16 cellular contexts compared by ENCODE assay signal in the genomic region with DNA sequence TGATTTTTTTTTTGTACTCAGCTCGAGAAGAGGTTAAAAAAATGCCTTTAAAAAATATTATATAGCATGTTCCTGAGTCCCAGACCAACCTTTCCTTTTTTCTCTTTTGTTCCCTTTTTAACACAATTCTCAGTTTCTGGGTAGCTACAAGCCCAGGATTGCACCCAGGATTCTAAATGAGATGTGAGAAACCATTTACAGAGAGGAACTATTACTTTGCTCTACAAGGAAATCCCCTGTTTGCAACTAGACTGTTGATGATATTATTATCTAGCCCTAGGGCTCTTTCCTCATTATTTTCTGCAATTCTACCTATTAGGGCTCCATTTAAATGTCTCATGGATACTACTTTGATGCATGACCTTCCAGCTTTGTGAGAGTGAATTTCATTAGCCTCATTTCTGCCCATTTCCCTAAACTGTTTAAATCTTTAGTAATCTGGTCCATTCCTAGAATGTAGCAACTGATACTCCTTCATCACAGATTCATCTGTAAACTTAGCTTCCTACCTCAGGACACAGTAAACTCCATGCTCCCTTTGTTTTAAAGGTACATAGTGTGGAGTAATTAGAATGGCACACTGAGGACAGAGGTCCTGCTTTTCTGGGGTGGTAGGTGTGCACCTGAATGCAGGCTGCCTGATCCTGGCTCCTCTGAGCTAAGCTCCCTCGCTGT. TPM values are rescaled to one million over a fixed set of nuclear protein-coding genes. Genes with fewer than 3 reads are reported as not detected.
DNase-seq lines count a peak whose midpoint lies in the region; ATAC-seq and TF ChIP-seq lines count a peak whose summit lies in the region.
"Had no signal": no experiment of that assay in that cellular context is flagged by ENCODE, and none has a peak within 500 bp of the region (broad histone marks: within the 10 kb centered on the region; RNA-seq: fewer than 3 reads in every experiment).

No MANE protein-coding gene starts in this region.

- H3K9me3 ChIP-seq in osteoblast (ENCODE audit: low read depth, low read length): no peaks in the 10 kb centered on the region
- H3K9me3 ChIP-seq: A549, breast epithelium, neutrophil, tibial artery had no signal

- DNase-seq in T-helper 1 cell: no peak
- no peak for DNase-seq in activated CD4-positive, alpha-beta memory T cell treated with anti-CD3 and anti-CD28 coated beads for 36 hours
- no peak for DNase-seq in osteoblast (ENCODE audit: insufficient read length, low spot score, missing footprints)
- no peak for DNase-seq in stimulated activated CD4-positive, alpha-beta T cell treated with anti-CD3 and anti-CD28 coated beads, Interleukin-4, amount 100 ng/mL, for 4 hours
- no peak for DNase-seq in omental fat pad (ENCODE audit: low spot score)
- DNase-seq in NCI-H82 (lab: John Stamatoyannopoulos, UW): no peak
- DNase-seq: NCI-H146, NCI-H510A, tibial artery had no signal

- H3K4me1 ChIP-seq in osteoblast (ENCODE audit: insufficient read depth, low read length): no peaks in the 10 kb centered on the region
- H3K4me1 ChIP-seq: breast epithelium had no signal

- no peaks in the 10 kb centered on the region for H3K36me3 ChIP-seq in osteoblast (ENCODE audit: insufficient read depth, low read length)
- H3K36me3 ChIP-seq: breast epithelium, neutrophil, tibial artery had no signal

- no peaks in the 10 kb centered on the region for H3K79me2 ChIP-seq in osteoblast (ENCODE audit: insufficient read depth, low read length)

- POLR2A ChIA-PET in activated CD4-positive, alpha-beta memory T cell treated with anti-CD3 and anti-CD28 coated beads for 36 hours (lab: Charles Lee): interaction anchor here (0.5 to 2.9 kb wide), 5 partner anchors 26 to 388 kb away, joined by 3 to 27 read pairs (median 4); a partner anchor contains a TSS

- H3K4me2 ChIP-seq in osteoblast (ENCODE audit: insufficient read depth, low read length): no peak overlapping the region
- H3K4me2 ChIP-seq: A549, smooth muscle cell had no signal

- H3K27me3 ChIP-seq in osteoblast (ENCODE audit: insufficient read depth, low read length): no peaks in the 10 kb centered on the region
- H3K27me3 ChIP-seq: breast epithelium, neutrophil, tibial artery had no signal

- no peaks in the 10 kb centered on the region for H3K9me3 Mint-ChIP-seq in T-helper 1 cell treated with Interleukin-12 subunit alpha and Interleukin-12 subunit beta and Interleukin-4 antibody, amounts not matched to agents 30 μg/mL and 1 μg/mL, for 36 hours
- H3K9me3 Mint-ChIP-seq in activated CD4-positive, alpha-beta memory T cell treated with anti-CD3 and anti-CD28 coated beads for 36 hours: no peaks in the 10 kb centered on the region

- H3K4me3 Mint-ChIP-seq in T-helper 1 cell treated with Interleukin-12 subunit alpha and Interleukin-12 subunit beta and Interleukin-4 antibody, amounts not matched to agents 30 μg/mL and 1 μg/mL, for 36 hours: peak overlapping the region; percentile 59
- H3K4me3 Mint-ChIP-seq in activated CD4-positive, alpha-beta memory T cell treated with anti-CD3 and anti-CD28 coated beads for 36 hours: no peak overlapping the region

- CTCF ChIA-PET in activated CD4-positive, alpha-beta memory T cell treated with anti-CD3 and anti-CD28 coated beads for 36 hours (lab: Charles Lee): interaction anchor here (1.1 to 2.9 kb wide), 3 partner anchors 43 to 177 kb away, joined by 3 to 13 read pairs (median 3); no protein-coding TSS in a partner anchor

- ATAC-seq in GM21825 (IDR thresholded peaks at IDR 0.05; ENCODE audit: unreplicated experiment): peak; percentile 36
- ATAC-seq in omental fat pad (ENCODE audit: low FRiP score): no peak

- H3K27me3 Mint-ChIP-seq in T-helper 1 cell treated with Interleukin-12 subunit alpha and Interleukin-12 subunit beta and Interleukin-4 antibody, amounts not matched to agents 30 μg/mL and 1 μg/mL, for 36 hours (ENCODE audit: low read depth): no peaks in the 10 kb centered on the region
- no peaks in the 10 kb centered on the region for H3K27me3 Mint-ChIP-seq in activated CD4-positive, alpha-beta memory T cell treated with anti-CD3 and anti-CD28 coated beads for 36 hours

- H4K20me1 ChIP-seq in osteoblast (ENCODE audit: insufficient read depth, low read length): no peaks in the 10 kb centered on the region

- peak overlapping the region; percentile 77 for H3K27ac Mint-ChIP-seq in T-helper 1 cell treated with Interleukin-12 subunit alpha and Interleukin-12 subunit beta and Interleukin-4 antibody, amounts not matched to agents 30 μg/mL and 1 μg/mL, for 36 hours
- H3K27ac Mint-ChIP-seq in activated CD4-positive, alpha-beta memory T cell treated with anti-CD3 and anti-CD28 coated beads for 36 hours: peak overlapping the region; percentile 28

- no peak overlapping the region for H3K27ac ChIP-seq in osteoblast (ENCODE audit: low read depth, low read length)
- H3K27ac ChIP-seq: A549, breast epithelium, epithelial cell of prostate, neutrophil, tibial artery had no signal

- no peaks in the 10 kb centered on the region for H3K36me3 Mint-ChIP-seq in T-helper 1 cell treated with Interleukin-12 subunit alpha and Interleukin-12 subunit beta and Interleukin-4 antibody, amounts not matched to agents 30 μg/mL and 1 μg/mL, for 36 hours (ENCODE audit: low read depth)
- H3K36me3 Mint-ChIP-seq in activated CD4-positive, alpha-beta memory T cell treated with anti-CD3 and anti-CD28 coated beads for 36 hours: no peaks in the 10 kb centered on the region

- H3K4me3 ChIP-seq in osteoblast (ENCODE audit: insufficient read depth, low read length): no peak overlapping the region
- H3K4me3 ChIP-seq: A549, breast epithelium, smooth muscle cell, tibial artery had no signal

- H2AFZ ChIP-seq in osteoblast (ENCODE audit: low read length): peak overlapping the region; percentile 29

- no peak for TF ChIP-seq CTCF in osteoblast (IDR thresholded peaks at IDR 0.05; ENCODE audit: extremely low read depth, low read depth, low read length)
- no peak for TF ChIP-seq CTCF in omental fat pad (IDR thresholded peaks at IDR 0.05)

- intact Hi-C loops in activated CD4-positive, alpha-beta memory T cell treated with anti-CD3 and anti-CD28 coated beads for 36 hours (cut with micrococcal nuclease): loop anchor here (1.0 to 10.0 kb wide), 8 partner anchors 26 to 395 kb away; a partner anchor contains a TSS

- peaks cover 33% of the 10 kb centered on the region for H3K4me1 Mint-ChIP-seq in T-helper 1 cell treated with Interleukin-12 subunit alpha and Interleukin-12 subunit beta and Interleukin-4 antibody, amounts not matched to agents 30 μg/mL and 1 μg/mL, for 36 hours (ENCODE audit: low read depth)
- H3K4me1 Mint-ChIP-seq in activated CD4-positive, alpha-beta memory T cell treated with anti-CD3 and anti-CD28 coated beads for 36 hours (ENCODE audit: low read depth): peaks cover 36% of the 10 kb centered on the region

RNA-seq across cellular contexts. Expression of a gene that starts 7.1 kb away (rescaled TPM):
- 10 to 100 TPM; 15.7 to 17.1 TPM for total RNA-seq in activated CD4-positive, alpha-beta memory T cell treated with anti-CD3 and anti-CD28 coated beads for 36 hours
- total RNA-seq in osteoblast (1.8 and 2.1 TPM in 2 replicates), omental fat pad (1 to 10 TPM in 1 of 4 donors, under 1 TPM in 3; 0.16 to 1.1 (median 0.23) TPM)

RNA-seq across cellular contexts. Expression of a gene that starts 42.0 kb away (rescaled TPM):
- total RNA-seq in activated CD4-positive, alpha-beta memory T cell treated with anti-CD3 and anti-CD28 coated beads for 36 hours: 10 to 100 TPM; 19.4 to 23.4 TPM
- 11.9 and 12.4 TPM in 2 replicates for total RNA-seq in osteoblast
- 10 to 100 TPM; 15.1 to 30.4 (median 18.5) TPM for total RNA-seq in omental fat pad
